ENCODE assay signal across 1 cellular context in the genomic region with DNA sequence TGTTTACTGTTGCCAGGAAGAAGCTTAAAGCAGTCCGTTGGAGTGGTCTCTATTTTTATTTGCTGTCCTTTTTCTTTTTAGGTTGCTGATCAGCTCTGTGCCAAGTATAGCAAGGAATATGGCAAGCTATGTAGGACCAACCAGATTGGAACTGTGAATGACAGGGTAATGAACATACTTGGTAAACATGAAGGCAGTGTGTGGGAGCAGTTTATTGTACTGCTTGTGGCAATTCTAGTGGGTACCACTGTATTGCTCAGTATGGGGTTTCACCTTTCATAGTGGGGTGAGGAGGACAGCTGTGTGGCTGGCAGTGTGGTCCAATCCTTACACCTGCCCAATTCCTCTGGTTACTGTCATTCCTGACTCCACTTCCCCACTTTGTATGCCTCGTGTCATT.
TF ChIP-seq lines count a peak whose summit lies in the region.

No MANE protein-coding gene starts in this region.

TF ChIP-seq in HepG2, 621 proteins besides CTCF, POLR2A, EP300 and RAD21:
- peak; percentile 90 for TF ChIP-seq RBM22 (optimal IDR thresholded peaks at IDR 0.05; ENCODE audit: low read length)
- no peak for TF ChIP-seq KDM1A (CRISPR knock-in tag; IDR thresholded peaks at IDR 0.05)
